ENCODE assay signal across 1 cellular context in genomic region chr2:159609933-159610523, GRCh38.
TF ChIP-seq lines count a peak whose summit lies in the region.

No MANE protein-coding gene starts in this region.

TF ChIP-seq in HepG2, 621 proteins besides CTCF, POLR2A, EP300 and RAD21 (continued from another document):
- TF ChIP-seq, protein P1, sequence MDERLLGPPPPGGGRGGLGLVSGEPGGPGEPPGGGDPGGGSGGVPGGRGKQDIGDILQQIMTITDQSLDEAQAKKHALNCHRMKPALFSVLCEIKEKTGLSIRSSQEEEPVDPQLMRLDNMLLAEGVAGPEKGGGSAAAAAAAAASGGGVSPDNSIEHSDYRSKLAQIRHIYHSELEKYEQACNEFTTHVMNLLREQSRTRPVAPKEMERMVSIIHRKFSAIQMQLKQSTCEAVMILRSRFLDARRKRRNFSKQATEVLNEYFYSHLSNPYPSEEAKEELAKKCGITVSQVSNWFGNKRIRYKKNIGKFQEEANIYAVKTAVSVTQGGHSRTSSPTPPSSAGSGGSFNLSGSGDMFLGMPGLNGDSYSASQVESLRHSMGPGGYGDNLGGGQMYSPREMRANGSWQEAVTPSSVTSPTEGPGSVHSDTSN (CRISPR knock-in tag; IDR thresholded peaks at IDR 0.05) = 0 out of 2 replicates have a peak, but pooled peaks have one; percentile 21
- TF ChIP-seq SP5 (CRISPR knock-in tag; IDR thresholded peaks at IDR 0.05; ENCODE audit: borderline replicate concordance, low read depth) (no peak), SRSF4 (IDR thresholded peaks at IDR 0.05; ENCODE audit: low read depth, low read length, poor library complexity, severe bottlenecking) (no peak), RBAK (CRISPR knock-in tag; IDR thresholded peaks at IDR 0.05) (peak; percentile 87), JUND (CRISPR knock-in tag; IDR thresholded peaks at IDR 0.05) (no peak), RAD51 (IDR thresholded peaks at IDR 0.05; ENCODE audit: borderline replicate concordance) (no peak), ZNF274 (CRISPR knock-in tag; IDR thresholded peaks at IDR 0.05) (no peak), NFE2 (CRISPR knock-in tag; IDR thresholded peaks at IDR 0.05) (no peak), PAX8 (CRISPR knock-in tag; IDR thresholded peaks at IDR 0.05; ENCODE audit: borderline replicate concordance) (no peak)
